Comparison of ENCODE assay signal across 8 cellular contexts in genomic region chr7:92178928-92179373, GRCh38. TPM values are rescaled to one million over a fixed set of nuclear protein-coding genes. Genes with fewer than 3 reads are reported as not detected.
DNase-seq lines count a peak whose midpoint lies in the region; ATAC-seq, FAIRE-seq and TF ChIP-seq lines count a peak whose summit lies in the region.

TSS of gene LRRD1 (minus strand) at chr7:92179142. CDS start at chr7:92165202, 13,940 bp downstream.

- H3K27ac ChIP-seq in kidney (ENCODE audit: low read depth in 2 of 2, low read length in 2 of 2): peak within 1 kb of the TSS; percentile 78 to 80

- intact Hi-C loops in kidney (cut with DNase I): no loop called here

- peaks cover 15% of the 10 kb centered on the region for H3K9me3 Mint-ChIP-seq in chondrocyte (ENCODE audit: low read depth)

- no peaks in the 10 kb centered on the region for H3K9me3 ChIP-seq in kidney (ENCODE audit: control insufficient read depth in 1 of 2, low read length in 2 of 2)

- H3K9ac ChIP-seq in kidney (ENCODE audit: low read length in 2 of 2): peak within 1 kb of the TSS; percentile 69 to 88

- H3K27ac Mint-ChIP-seq in chondrocyte (ENCODE audit: unreplicated experiment): peak within 1 kb of the TSS; percentile 12

- peaks cover 0 to 3% of the 10 kb centered on the region in 2 donors for H3K4me1 ChIP-seq in kidney (ENCODE audit: control insufficient read depth in 1 of 2, insufficient read depth in 1 of 2, low read depth in 1 of 2, low read length in 2 of 2)

- peak; percentile 67 for DNase-seq in GM12892 (ENCODE audit: insufficient read length)
- DNase-seq in NCI-H2029 treated with DMSO at 0.1 percent for 48 hours (lab: John Stamatoyannopoulos, UW): peak; percentile 92
- peak; percentile 79 for DNase-seq in activated CD4-positive, alpha-beta T cell treated with anti-CD3 and anti-CD28 coated beads for 1 hour
- peak; percentile 94 for DNase-seq in chondrocyte (ENCODE audit: low spot score)
- peak; percentile 95 for DNase-seq in kidney
- DNase-seq in stimulated activated CD4-positive, alpha-beta T cell treated with anti-CD3 and anti-CD28 coated beads, Interleukin-15, amount 100 ng/mL, for 1 hour (ENCODE audit: low read depth in 1 of 2, low spot score in 1 of 2): peak; percentile 79 to 89
- DNase-seq in NCI-H2171 (lab: John Stamatoyannopoulos, UW): no peak

- peaks cover 5% of the 10 kb centered on the region for H3K36me3 Mint-ChIP-seq in chondrocyte (ENCODE audit: low read depth)

- TF ChIP-seq CTCF in chondrocyte (IDR thresholded peaks at IDR 0.05) (peak; percentile 95), kidney (IDR thresholded peaks at IDR 0.05; ENCODE audit: borderline replicate concordance, extremely low read depth, insufficient read depth) (peak; percentile 91)

- peaks cover 14% of the 10 kb centered on the region for H3K4me1 Mint-ChIP-seq in chondrocyte (ENCODE audit: low read depth)

- TF ChIP-seq POLR2A in GM12892 (IDR thresholded peaks at IDR 0.05; ENCODE audit: low read depth, low read length): no peak

- ATAC-seq in HG02798 (IDR thresholded peaks at IDR 0.05; ENCODE audit: poor library complexity, unreplicated experiment): peak; percentile 100

- peak within 1 kb of the TSS; percentile 71 to 74 for H3K4me3 ChIP-seq in kidney (ENCODE audit: low read length in 2 of 2)

- no peaks in the 10 kb centered on the region for H3K27me3 Mint-ChIP-seq in chondrocyte (ENCODE audit: low read depth)

- FAIRE-seq in GM12892 (lab: Jason Lieb, UNC) (peak; percentile 58), kidney (lab: Jason Lieb, UNC) (no peak)

- H3K36me3 ChIP-seq in kidney (ENCODE audit: control insufficient read depth in 1 of 2, insufficient read depth in 2 of 2, low read length in 2 of 2): no peaks in the 10 kb centered on the region

- H3K4me3 Mint-ChIP-seq in chondrocyte (ENCODE audit: unreplicated experiment): peak within 1 kb of the TSS; percentile 63

RNA-seq across cellular contexts. Expression of gene LRRD1, which starts in this region (rescaled TPM):
- not detected for polyA plus RNA-seq in GM12892 (2012; ENCODE audit: missing spikeins)
- total RNA-seq in chondrocyte (0.22 to 0.41 TPM in 2 of 3 replicates, not detected in the other), kidney (0.25 TPM)
- not detected for polyA plus RNA-seq in kidney (ENCODE audit: insufficient read depth, low read depth, low replicate concordance)

Comparison
In these comparisons a context has a peak if more than half of its experiments do, and no peak if none do; other contexts are left out.
1. Peak in DNase-seq in chondrocyte; RNA of the gene not detected or under 1 TPM.
2. Peak in DNase-seq, H3K4me3 ChIP-seq, H3K27ac ChIP-seq and H3K9ac ChIP-seq in kidney; RNA of the gene not detected or under 1 TPM.